ENCODE assay signal across 27 cellular contexts in the genomic region with DNA sequence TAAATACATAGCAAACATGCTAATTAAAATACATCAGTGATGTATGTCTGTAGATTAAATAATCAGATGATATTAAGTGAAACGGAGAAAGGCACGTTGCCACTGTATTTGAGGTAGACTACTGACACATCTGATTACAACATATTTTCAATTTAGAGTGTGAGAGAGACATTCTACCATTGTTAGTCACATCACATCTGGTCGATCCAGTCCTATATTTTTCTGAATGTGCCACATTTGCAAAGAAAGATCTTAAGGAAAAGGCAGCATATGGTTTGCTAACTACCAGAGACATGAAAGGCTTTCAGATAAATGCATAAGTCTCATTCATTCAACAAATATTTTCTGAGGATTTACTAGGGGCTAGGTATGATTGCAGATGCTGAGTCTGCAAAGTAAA.
A peak's percentile ranks its signal among the peaks of the same experiment; 100 is the strongest.
DNase-seq lines count a peak whose midpoint lies in the region; ATAC-seq and TF ChIP-seq lines count a peak whose summit lies in the region.
"Had no signal": no experiment of that assay in that cellular context is flagged by ENCODE, and none has a peak within 500 bp of the region (broad histone marks: within the 10 kb centered on the region; RNA-seq: fewer than 3 reads in every experiment).

No MANE protein-coding gene starts in this region.

- H4K20me1 ChIP-seq in fibroblast of lung (ENCODE audit: control insufficient read depth, extremely low read depth, insufficient read depth, low read length) = no peaks in the 10 kb centered on the region

- no peak overlapping the region for H3K4me2 ChIP-seq in fibroblast of lung (ENCODE audit: extremely low read depth, insufficient read depth, low read length)
- H3K4me2 ChIP-seq: hepatocyte had no signal

- 47% methylated on average over 3 of the region's 3 CpGs for WGBS in suprapubic skin

- H2AFZ ChIP-seq in fibroblast of lung (ENCODE audit: low read length) = no peak overlapping the region
- H2AFZ ChIP-seq: hepatocyte had no signal

- ATAC-seq in GM18511 (IDR thresholded peaks at IDR 0.05; ENCODE audit: unreplicated experiment) = no peak
- ATAC-seq: gastrocnemius medialis; left cardiac atrium; stimulated activated memory B cell treated with anti-CD40 and anti-IgM and Interleukin-4, amounts not matched to agents 10 μg/mL and 1 μg/mL and 100 μg/mL, for 72 hours had no signal

- TF ChIP-seq CTCF in fibroblast of lung (conservative IDR thresholded peaks at IDR 0.05 in 1 of 2, IDR thresholded peaks at IDR 0.05 in 1 of 2; ENCODE audit: low read depth in 1 of 2, low read length in 2 of 2) = no peak
- TF ChIP-seq CTCF in WERI-Rb-1 (IDR thresholded peaks at IDR 0.05; ENCODE audit: low read depth, low read length) = no peak
- TF ChIP-seq CTCF in suprapubic skin (IDR thresholded peaks at IDR 0.05) = no peak

- H3K36me3 ChIP-seq in adipocyte (ENCODE audit: control insufficient read depth, insufficient read depth, low read length, severe bottlenecking) (no peaks in the 10 kb centered on the region), fibroblast of lung (ENCODE audit: control insufficient read depth, insufficient read depth, low read length) (no peaks in the 10 kb centered on the region), WERI-Rb-1 (no peaks in the 10 kb centered on the region), suprapubic skin (no peaks in the 10 kb centered on the region)
- H3K36me3 ChIP-seq: cardiac muscle cell, colonic mucosa, gastrocnemius medialis, ovary, Peyer's patch, SJSA1 had no signal

- H3K9ac ChIP-seq in adipocyte (ENCODE audit: low read length) (no peak overlapping the region), fibroblast of lung (ENCODE audit: insufficient read depth, low read length) (no peak overlapping the region)

- no peak for TF ChIP-seq EP300 in suprapubic skin (IDR thresholded peaks at IDR 0.05)

- peaks cover 3% of the 10 kb centered on the region for H3K4me1 ChIP-seq in adipocyte (ENCODE audit: control insufficient read depth, insufficient read depth, low read length)
- no peaks in the 10 kb centered on the region for H3K4me1 ChIP-seq in fibroblast of lung (ENCODE audit: control insufficient read depth, extremely low read depth, insufficient read depth, low read length)
- peaks cover 2% of the 10 kb centered on the region for H3K4me1 ChIP-seq in suprapubic skin
- H3K4me1 ChIP-seq: colonic mucosa, gastrocnemius medialis, Peyer's patch had no signal

- no peak for TF ChIP-seq POLR2A in suprapubic skin (IDR thresholded peaks at IDR 0.05)

- H3K4me3 ChIP-seq in adipocyte (ENCODE audit: low read length) (no peak overlapping the region), fibroblast of lung (replicated peaks in 1 of 4; ENCODE audit: control extremely low read depth in 1 of 4, insufficient read depth in 1 of 4, low read depth in 3 of 4, low read length in 4 of 4) (no peak overlapping the region), WERI-Rb-1 (ENCODE audit: low read depth, low read length) (no peak overlapping the region), suprapubic skin (no peak overlapping the region)
- H3K4me3 ChIP-seq: cardiac muscle cell, colonic mucosa, gastrocnemius medialis, hepatocyte, lung, ovary, Peyer's patch, SJSA1 had no signal

- H3K27me3 ChIP-seq in adipocyte (replicated peaks; ENCODE audit: control insufficient read depth, insufficient read depth, low read length) = no peaks in the 10 kb centered on the region
- H3K27me3 ChIP-seq in fibroblast of lung (ENCODE audit: control insufficient read depth, insufficient read depth, low read length) = no peaks in the 10 kb centered on the region
- peaks cover 65% of the 10 kb centered on the region for H3K27me3 ChIP-seq in WERI-Rb-1 (ENCODE audit: insufficient read depth, low read depth, severe bottlenecking)
- H3K27me3 ChIP-seq in suprapubic skin = no peaks in the 10 kb centered on the region
- H3K27me3 ChIP-seq: colonic mucosa, gastrocnemius medialis, hepatocyte, ovary, Peyer's patch, SJSA1 had no signal

- H3K9me3 ChIP-seq in adipocyte (ENCODE audit: control insufficient read depth, low read length) (no peaks in the 10 kb centered on the region), fibroblast of lung (ENCODE audit: control insufficient read depth, insufficient read depth, low read depth, low read length) (no peaks in the 10 kb centered on the region), WERI-Rb-1 (ENCODE audit: severe bottlenecking) (peaks cover 4% of the 10 kb centered on the region), suprapubic skin (no peaks in the 10 kb centered on the region)
- H3K9me3 ChIP-seq: colonic mucosa, gastrocnemius medialis, ovary, Peyer's patch, SJSA1 had no signal

- H3K27ac ChIP-seq in fibroblast of lung (ENCODE audit: insufficient read depth, low read length) (no peak overlapping the region), WERI-Rb-1 (no peak overlapping the region), suprapubic skin (no peak overlapping the region)
- H3K27ac ChIP-seq: C4-2B, cardiac muscle cell, colonic mucosa, gastrocnemius medialis, hepatocyte, ovary, Peyer's patch, SJSA1, VCaP had no signal

- H3K79me2 ChIP-seq in fibroblast of lung (ENCODE audit: control insufficient read depth, insufficient read depth, low read length) = no peaks in the 10 kb centered on the region
- H3K79me2 ChIP-seq: hepatocyte had no signal

- DNase-seq in HPDE6-E6E7 (ENCODE audit: extremely low spot score) (peak; percentile 40), adipocyte (ENCODE audit: low read depth) (peak; percentile 46), fibroblast of lung (ENCODE audit: low read depth in 2 of 2) (peak; percentile 28 to 79), WERI-Rb-1 (no peak), suprapubic skin (ENCODE audit: low spot score in 2 of 2) (no peak)
- no peak for DNase-seq in activated naive CD4-positive, alpha-beta T cell treated with Interleukin-2 at 50 U/mL for 16 hours
- DNase-seq: activated CD4-positive, alpha-beta T cell treated with anti-CD3 and anti-CD28 coated beads for 48 hours; colonic mucosa; DMS53; effector CD8-positive, alpha-beta T cell; gastrocnemius medialis; GDM1; left cardiac atrium; NCI-H1105; NCI-H2029 treated with DMSO at 0.1 percent for 48 hours; NCI-H526; ovary; Peyer's patch; T-helper 9 cell had no signal

Comparison
In these comparisons a context has a peak if more than half of its experiments do, and no peak if none do; other contexts are left out.
1. DNase-seq: peak in HPDE6-E6E7 (single experiment), adipocyte (single experiment) and fibroblast of lung (2 of 2); none in WERI-Rb-1 (single experiment), suprapubic skin (0 of 2) and activated naive CD4-positive, alpha-beta T cell treated with Interleukin-2 at 50 U/mL for 16 hours (single experiment).